ENCODE assay signal across 20 cellular contexts in the genomic region with DNA sequence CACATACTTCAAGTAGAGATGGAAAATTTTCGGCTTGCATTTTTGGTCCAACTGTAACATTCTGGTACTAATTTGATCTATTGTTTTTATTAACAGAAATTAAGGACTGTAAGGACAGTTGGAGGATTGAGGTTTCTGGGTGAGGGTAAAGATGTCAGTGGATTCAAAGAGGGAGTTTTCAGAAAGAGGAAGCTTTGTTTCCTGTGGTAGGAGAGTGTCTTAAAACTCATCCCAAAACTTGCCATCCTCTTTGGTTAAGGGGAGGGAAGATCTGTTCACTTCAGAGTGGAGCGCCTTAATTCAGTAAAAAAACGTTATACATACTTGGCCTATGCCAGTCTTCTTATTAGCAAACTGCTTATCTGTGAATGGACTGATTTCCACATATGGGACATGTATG. TPM values are rescaled to one million over a fixed set of nuclear protein-coding genes. Genes with fewer than 3 reads are reported as not detected.
DNase-seq lines count a peak whose midpoint lies in the region; ATAC-seq, FAIRE-seq and TF ChIP-seq lines count a peak whose summit lies in the region.
"Had no signal": no experiment of that assay in that cellular context is flagged by ENCODE, and none has a peak within 500 bp of the region (broad histone marks: within the 10 kb centered on the region; RNA-seq: fewer than 3 reads in every experiment).

No MANE protein-coding gene starts in this region.

- H3K36me3 ChIP-seq in BLaER1 = peaks cover 77% of the 10 kb centered on the region
- peaks cover 20% of the 10 kb centered on the region for H3K36me3 ChIP-seq in CD4-positive, alpha-beta memory T cell (ENCODE audit: insufficient read depth, low read length)
- H3K36me3 ChIP-seq in smooth muscle cell (ENCODE audit: low read depth) = no peaks in the 10 kb centered on the region

- H3K27me3 ChIP-seq in BLaER1 (no peaks in the 10 kb centered on the region), smooth muscle cell (ENCODE audit: low read depth) (no peaks in the 10 kb centered on the region)
- no peaks in the 10 kb centered on the region for H3K27me3 ChIP-seq in CD4-positive, alpha-beta memory T cell (ENCODE audit: insufficient read depth, low read length)
- H3K27me3 ChIP-seq: heart right ventricle, suprapubic skin had no signal

- no peaks in the 10 kb centered on the region for H3K9me3 Mint-ChIP-seq in CD4-positive, alpha-beta memory T cell
- no peaks in the 10 kb centered on the region for H3K9me3 Mint-ChIP-seq in effector memory CD8-positive, alpha-beta T cell

- peak overlapping the region in 4 of 7 donors; percentile 1 to 83 (median 28) for H3K27ac Mint-ChIP-seq in CD4-positive, alpha-beta memory T cell
- peak overlapping the region; percentile 21 to 86 for H3K27ac Mint-ChIP-seq in effector memory CD8-positive, alpha-beta T cell

- FAIRE-seq in RCC 7860 (lab: Jason Lieb, UNC) = no peak
- FAIRE-seq: endometrium, G401.6, GM12892 had no signal

- CTCF ChIA-PET in CD4-positive, alpha-beta memory T cell (lab: Charles Lee; ENCODE audit: partially characterized antibody) = no interaction called here

- H3K4me1 ChIP-seq in BLaER1 (peaks cover 14% of the 10 kb centered on the region), smooth muscle cell (ENCODE audit: low read depth) (no peaks in the 10 kb centered on the region)
- H3K4me1 ChIP-seq in CD4-positive, alpha-beta memory T cell (ENCODE audit: insufficient read depth, low read length) = peaks cover 4% of the 10 kb centered on the region
- H3K4me1 ChIP-seq: suprapubic skin had no signal

- H3K4me2 ChIP-seq in BLaER1 = peak overlapping the region; percentile 54
- H3K4me2 ChIP-seq in smooth muscle cell = no peak overlapping the region

- H3F3A ChIP-seq in smooth muscle cell (ENCODE audit: low read depth) = no peaks in the 10 kb centered on the region

- no peak for ATAC-seq in effector memory CD8-positive, alpha-beta T cell (replicated peaks)
- no peak for ATAC-seq in HG03442 (IDR thresholded peaks at IDR 0.05; ENCODE audit: unreplicated experiment)
- ATAC-seq: heart right ventricle had no signal

- intact Hi-C loops in CD4-positive, alpha-beta memory T cell (cut with micrococcal nuclease) = no loop called here

- H3K9me3 ChIP-seq in BLaER1 (no peaks in the 10 kb centered on the region), smooth muscle cell (replicated peaks; ENCODE audit: low read depth) (no peaks in the 10 kb centered on the region)
- no peaks in the 10 kb centered on the region for H3K9me3 ChIP-seq in CD4-positive, alpha-beta memory T cell (ENCODE audit: control insufficient read depth in 1 of 2, low read length in 2 of 2)
- H3K9me3 ChIP-seq: heart right ventricle, suprapubic skin had no signal

- H3K4me3 Mint-ChIP-seq in CD4-positive, alpha-beta memory T cell = no peak overlapping the region
- no peak overlapping the region for H3K4me3 Mint-ChIP-seq in effector memory CD8-positive, alpha-beta T cell

- no peaks in the 10 kb centered on the region for H3K27me3 Mint-ChIP-seq in CD4-positive, alpha-beta memory T cell
- H3K27me3 Mint-ChIP-seq in effector memory CD8-positive, alpha-beta T cell = no peaks in the 10 kb centered on the region

- H3K4me3 ChIP-seq in BLaER1 (no peak overlapping the region), smooth muscle cell (no peak overlapping the region)
- H3K4me3 ChIP-seq in CD4-positive, alpha-beta memory T cell (ENCODE audit: low read length in 2 of 2) = no peak overlapping the region
- H3K4me3 ChIP-seq: heart right ventricle, skin epidermis, suprapubic skin had no signal

- H3K27ac ChIP-seq in BLaER1 (0 out of 2 replicates have a peak overlapping the region, but pooled peaks have one; percentile 26), smooth muscle cell (ENCODE audit: low read depth) (no peak overlapping the region)
- H3K27ac ChIP-seq in CD4-positive, alpha-beta memory T cell (ENCODE audit: low read depth, low read length) = no peak overlapping the region
- H3K27ac ChIP-seq: heart right ventricle, skin epidermis, suprapubic skin had no signal

- no peak for TF ChIP-seq CTCF in smooth muscle cell (IDR thresholded peaks at IDR 0.05; ENCODE audit: borderline replicate concordance, insufficient read depth, poor library complexity, severe bottlenecking)

- H3K79me2 ChIP-seq in smooth muscle cell (ENCODE audit: low read depth) = no peaks in the 10 kb centered on the region

- DNase-seq in CD4-positive, alpha-beta memory T cell = no peak
- peak; percentile 1 for DNase-seq in RCC 7860 (ENCODE audit: low spot score)
- no peak for DNase-seq in effector memory CD8-positive, alpha-beta T cell
- no peak for DNase-seq in smooth muscle cell (lab: John Stamatoyannopoulos, UW; ENCODE audit: unreplicated experiment)
- DNase-seq in iPS-NIHi11 (ENCODE audit: low spot score) = no peak
- DNase-seq in SK-N-DZ (ENCODE audit: low spot score) = no peak
- DNase-seq: activated CD4-positive, CD25-positive, alpha-beta regulatory T cell; heart right ventricle; islet precursor cell; NCI-H1417; NCI-H2171 treated with DMSO at 0.1 percent for 48 hours; NCI-H774; stimulated activated CD4-positive, alpha-beta T cell treated with anti-CD3 and anti-CD28 coated beads, Interleukin-4, amount 100 ng/mL, for 1 hour had no signal

- H3K9ac ChIP-seq in BLaER1 (0 out of 2 replicates have a peak overlapping the region, but pooled peaks have one; percentile 10), smooth muscle cell (ENCODE audit: low read depth) (no peak overlapping the region)

- H2AFZ ChIP-seq in smooth muscle cell (ENCODE audit: low read depth) = no peak overlapping the region

- H3K4me1 Mint-ChIP-seq in CD4-positive, alpha-beta memory T cell = peaks cover 24 to 30% (median 25%) of the 10 kb centered on the region in 4 donors
- peaks cover 7 to 19% of the 10 kb centered on the region in 2 donors for H3K4me1 Mint-ChIP-seq in effector memory CD8-positive, alpha-beta T cell (ENCODE audit: low read depth in 2 of 2)

- WGBS in smooth muscle cell (ENCODE audit: low lambda C conversion rate) = 89% methylated on average over 3 of the region's 3 CpGs

- POLR2A ChIA-PET in CD4-positive, alpha-beta memory T cell (lab: Charles Lee; ENCODE audit: partially characterized antibody) = no interaction called here

- H3K36me3 Mint-ChIP-seq in CD4-positive, alpha-beta memory T cell = peaks cover 50 to 58% of the 10 kb centered on the region in 2 donors
- H3K36me3 Mint-ChIP-seq in effector memory CD8-positive, alpha-beta T cell (ENCODE audit: insufficient read depth) = peaks cover 41% of the 10 kb centered on the region

- H4K20me1 ChIP-seq in BLaER1 (no peaks in the 10 kb centered on the region), smooth muscle cell (ENCODE audit: low read depth) (no peaks in the 10 kb centered on the region)

RNA-seq across cellular contexts. Expression of gene CNTRL, which starts 13.8 kb away (rescaled TPM):
- total RNA-seq in CD4-positive, alpha-beta memory T cell = 100 to 1,000 TPM; 119 to 122 TPM
- 10 to 100 TPM in 1 of 2 donors, 1 to 10 TPM in 1; 1.5 to 38.0 TPM for polyA plus RNA-seq in CD4-positive, alpha-beta memory T cell
- 9.1 and 9.5 TPM in 2 replicates for total RNA-seq in smooth muscle cell
- polyA plus RNA-seq in smooth muscle cell = 2.8 and 3.6 TPM in 2 replicates
- polyA plus RNA-seq in SK-N-DZ (2014; cell fraction: cytosol; rRNA removed) = 7.3 and 13.0 TPM in 2 replicates
- 16.1 and 24.3 TPM in 2 replicates for polyA plus RNA-seq in SK-N-DZ (2014; cell fraction: nucleus; rRNA removed)

RNA-seq across cellular contexts. Expression of gene C5, which starts 38.5 kb away (rescaled TPM):
- 1 to 10 TPM; 1.9 to 3.2 TPM for total RNA-seq in CD4-positive, alpha-beta memory T cell
- polyA plus RNA-seq in CD4-positive, alpha-beta memory T cell = under 1 TPM; 0.28 to 0.66 TPM
- total RNA-seq in smooth muscle cell = 0.76 and 4.4 TPM in 2 replicates
- 0.19 and 0.57 TPM in 2 replicates for polyA plus RNA-seq in smooth muscle cell
- 2.4 and 3.8 TPM in 2 replicates for polyA plus RNA-seq in SK-N-DZ (2014; cell fraction: cytosol; rRNA removed)
- 2.4 and 3.0 TPM in 2 replicates for polyA plus RNA-seq in SK-N-DZ (2014; cell fraction: nucleus; rRNA removed)

Comparison
In these comparisons a context has a peak if more than half of its experiments do, and no peak if none do; other contexts are left out.
1. RNA of gene CNTRL, which starts 13.8 kb away (total RNA-seq): 119 to 122 TPM in CD4-positive, alpha-beta memory T cell; 9.1 to 9.5 TPM in smooth muscle cell; every median in the first group is over 10 times any median in the second.